3 cellular contexts compared by ENCODE assay signal in genomic region chr5:168695436-168695835, GRCh38.
"Had no signal": no experiment of that assay in that cellular context is flagged by ENCODE, and none has a peak within 500 bp of the region (broad histone marks: within the 10 kb centered on the region; RNA-seq: fewer than 3 reads in every experiment).

No MANE protein-coding gene starts in this region.

- DNase-seq: GDM1, GF-D8 had no signal

- ATAC-seq: GM12878 had no signal

- H3K4me3 ChIP-seq: GM12878 had no signal
